In genomic region chr15:41013698-41014414, GRCh38 we compare ENCODE assay signal across 13 cellular contexts.
A peak's percentile ranks its signal among the peaks of the same experiment; 100 is the strongest.
DNase-seq lines count a peak whose midpoint lies in the region; ATAC-seq and TF ChIP-seq lines count a peak whose summit lies in the region.
"Had no signal": no experiment of that assay in that cellular context is flagged by ENCODE, and none has a peak within 500 bp of the region (broad histone marks: within the 10 kb centered on the region; RNA-seq: fewer than 3 reads in every experiment).

No MANE protein-coding gene starts in this region.

- H3K4me1 ChIP-seq in BLaER1 treated with 17β-estradiol and CSF1 and Interleukin-3, amounts not matched to agents 10 nM and 100 nM = peaks cover 17 to 95% (median 69%) of the 10 kb centered on the region in 10 experiments

- H3K27ac ChIP-seq in BLaER1 treated with 17β-estradiol and CSF1 and Interleukin-3, amounts not matched to agents 10 nM and 100 nM = peak overlapping the region; percentile 21 to 95 (median 77); a peak in 19 of 22 replicates
- H3K27ac ChIP-seq: body of pancreas had no signal

- peak overlapping the region in 9 of 11 experiments; percentile 9 to 81 (median 54); a peak in 15 of 22 replicates for H3K9ac ChIP-seq in BLaER1 treated with 17β-estradiol and CSF1 and Interleukin-3, amounts not matched to agents 10 nM and 100 nM

- no peak overlapping the region for H3K4me3 ChIP-seq in BLaER1 treated with 17β-estradiol and CSF1 and Interleukin-3, amounts not matched to agents 10 nM and 100 nM
- H3K4me3 ChIP-seq: body of pancreas had no signal

- H3K36me3 ChIP-seq in BLaER1 treated with 17β-estradiol and CSF1 and Interleukin-3, amounts not matched to agents 10 nM and 100 nM = peaks cover 18 to 97% (median 92%) of the 10 kb centered on the region in 11 experiments

- no peak for TF ChIP-seq CTCF in GM20000 (IDR thresholded peaks at IDR 0.05; ENCODE audit: extremely low read depth, missing control alignments)

- peaks cover 0 to 10% (median 0%) of the 10 kb centered on the region in 11 experiments; a peak in 4 of 22 replicates for H4K20me1 ChIP-seq in BLaER1 treated with 17β-estradiol and CSF1 and Interleukin-3, amounts not matched to agents 10 nM and 100 nM

- ATAC-seq in Right ventricle myocardium superior (ENCODE audit: poor library complexity) (no peak), HG03135 (IDR thresholded peaks at IDR 0.05; ENCODE audit: unreplicated experiment) (no peak)
- ATAC-seq: body of pancreas had no signal

- intact Hi-C loops in Right ventricle myocardium superior (cut with DNase I) = no loop called here

- no peaks in the 10 kb centered on the region for H3K9me3 ChIP-seq in BLaER1 treated with 17β-estradiol and CSF1 and Interleukin-3, amounts not matched to agents 10 nM and 100 nM (replicated peaks in 1 of 11)
- H3K9me3 ChIP-seq: body of pancreas had no signal

- H3K27me3 ChIP-seq in BLaER1 treated with 17β-estradiol and CSF1 and Interleukin-3, amounts not matched to agents 10 nM and 100 nM = no peaks in the 10 kb centered on the region
- H3K27me3 ChIP-seq: body of pancreas had no signal

- DNase-seq in GM20000 (ENCODE audit: low spot score) (peak; percentile 42), NOMO-1 treated with DMSO at 0.1 percent for 48 hours (lab: John Stamatoyannopoulos, UW; ENCODE audit: unreplicated experiment) (peak; percentile 88), iris pigment epithelial cell (ENCODE audit: low read depth) (peak; percentile 79), HPDE6-E6E7 (ENCODE audit: extremely low spot score) (no peak), Right ventricle myocardium superior (no peak), NCI-H345 treated with DMSO at 0.1 percent for 48 hours (lab: John Stamatoyannopoulos, UW; ENCODE audit: unreplicated experiment) (no peak)
- DNase-seq: activated T-cell treated with anti-CD3 and anti-CD28 coated beads, Interleukin-2, amount 50 U/mL, for 24 hours; body of pancreas; C1 segment of cervical spinal cord; islet precursor cell; NCI-H2107 had no signal

- peak overlapping the region in 9 of 11 experiments; percentile 2 to 88 (median 60); a peak in 15 of 22 replicates for H3K4me2 ChIP-seq in BLaER1 treated with 17β-estradiol and CSF1 and Interleukin-3, amounts not matched to agents 10 nM and 100 nM

Comparison
In these comparisons a context has a peak if more than half of its experiments do, and no peak if none do; other contexts are left out.
1. DNase-seq: peak in GM20000 (single experiment), NOMO-1 treated with DMSO at 0.1 percent for 48 hours (single experiment) and iris pigment epithelial cell (single experiment); none in HPDE6-E6E7 (single experiment), Right ventricle myocardium superior (single experiment) and NCI-H345 treated with DMSO at 0.1 percent for 48 hours (single experiment).